ENCODE assay signal across 8 cellular contexts in the genomic region with DNA sequence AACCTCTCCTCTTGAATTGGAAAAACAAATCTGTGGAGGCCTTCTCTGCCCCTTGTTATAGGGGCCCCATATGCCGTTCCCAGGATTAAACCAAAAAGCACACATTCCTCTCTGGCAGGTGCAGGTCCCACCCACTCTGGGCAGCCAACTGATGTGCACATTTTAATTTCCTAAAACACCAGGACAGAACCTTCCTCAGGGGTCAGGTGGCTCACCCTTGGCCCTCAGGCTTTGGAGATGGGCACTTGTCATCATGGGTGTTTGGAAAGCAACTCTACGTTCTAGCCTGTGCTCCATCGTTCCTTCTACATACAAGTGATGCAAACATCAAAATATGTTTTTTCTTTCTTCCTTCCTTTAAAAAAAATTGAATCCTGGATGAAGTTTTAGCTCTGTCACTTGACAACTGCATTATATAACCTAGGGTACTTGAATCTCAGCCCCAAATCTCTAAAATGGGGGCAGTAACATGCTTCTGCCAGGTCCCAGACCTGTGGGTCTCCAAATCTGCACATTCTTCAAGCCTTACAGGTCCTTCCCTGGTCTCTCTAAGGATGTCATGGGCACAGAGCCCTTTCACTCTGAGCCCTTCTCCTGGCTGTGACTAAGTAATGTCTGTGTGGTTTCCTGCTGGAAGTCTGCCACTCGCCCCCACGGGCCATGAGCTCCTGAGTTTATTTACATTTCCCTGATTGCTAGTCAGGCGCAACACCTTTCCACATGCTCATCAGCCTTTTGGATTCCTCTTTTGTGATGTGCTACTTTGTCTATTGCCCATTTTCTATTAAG.
DNase-seq lines count a peak whose midpoint lies in the region; ATAC-seq and TF ChIP-seq lines count a peak whose summit lies in the region.

No MANE protein-coding gene starts in this region.

- H3K27me3 Mint-ChIP-seq in nephron progenitor cell (ENCODE audit: low read depth, poor library complexity) = peaks cover 5% of the 10 kb centered on the region

- peaks cover 100% of the 10 kb centered on the region for H3K9me3 Mint-ChIP-seq in nephron progenitor cell

- no peak overlapping the region for H3K4me3 Mint-ChIP-seq in nephron progenitor cell

- H3K27ac Mint-ChIP-seq in nephron progenitor cell = peak overlapping the region; percentile 45

- no peak for ATAC-seq in GM21360 (IDR thresholded peaks at IDR 0.05; ENCODE audit: unreplicated experiment)

- no peak overlapping the region for H3K4me3 ChIP-seq in choroid plexus epithelial cell (ENCODE audit: low read depth, low read length)

- no peak for TF ChIP-seq CTCF in choroid plexus epithelial cell (conservative IDR thresholded peaks at IDR 0.05; ENCODE audit: low read depth, low read length)
- no peak for TF ChIP-seq CTCF in nephron progenitor cell (IDR thresholded peaks at IDR 0.05)

- H3K36me3 Mint-ChIP-seq in nephron progenitor cell (ENCODE audit: low read depth) = peaks cover 98% of the 10 kb centered on the region

- DNase-seq in EL (peak; percentile 44), NCI-H2029 treated with DMSO at 0.1 percent for 48 hours (lab: John Stamatoyannopoulos, UW) (peak; percentile 77), choroid plexus epithelial cell (ENCODE audit: low read depth) (peak; percentile 44), nephron progenitor cell (no peak), inferior parietal cortex (ENCODE audit: extremely low spot score) (no peak), OCI-M2 (lab: John Stamatoyannopoulos, UW; ENCODE audit: unreplicated experiment) (no peak)
- no peak for DNase-seq in stimulated activated naive CD4-positive, alpha-beta T cell treated with Interleukin-2 at 50 U/mL for 16 hours (lab: John Stamatoyannopoulos, UW)

- peaks cover 24% of the 10 kb centered on the region for H3K4me1 Mint-ChIP-seq in nephron progenitor cell

Comparison
In these comparisons a context has a peak if more than half of its experiments do, and no peak if none do; other contexts are left out.
1. DNase-seq: peak in EL (single experiment), NCI-H2029 treated with DMSO at 0.1 percent for 48 hours (single experiment) and choroid plexus epithelial cell (single experiment); none in nephron progenitor cell (single experiment), inferior parietal cortex (single experiment), OCI-M2 (single experiment) and stimulated activated naive CD4-positive, alpha-beta T cell treated with Interleukin-2 at 50 U/mL for 16 hours (single experiment).